In the genomic region with DNA sequence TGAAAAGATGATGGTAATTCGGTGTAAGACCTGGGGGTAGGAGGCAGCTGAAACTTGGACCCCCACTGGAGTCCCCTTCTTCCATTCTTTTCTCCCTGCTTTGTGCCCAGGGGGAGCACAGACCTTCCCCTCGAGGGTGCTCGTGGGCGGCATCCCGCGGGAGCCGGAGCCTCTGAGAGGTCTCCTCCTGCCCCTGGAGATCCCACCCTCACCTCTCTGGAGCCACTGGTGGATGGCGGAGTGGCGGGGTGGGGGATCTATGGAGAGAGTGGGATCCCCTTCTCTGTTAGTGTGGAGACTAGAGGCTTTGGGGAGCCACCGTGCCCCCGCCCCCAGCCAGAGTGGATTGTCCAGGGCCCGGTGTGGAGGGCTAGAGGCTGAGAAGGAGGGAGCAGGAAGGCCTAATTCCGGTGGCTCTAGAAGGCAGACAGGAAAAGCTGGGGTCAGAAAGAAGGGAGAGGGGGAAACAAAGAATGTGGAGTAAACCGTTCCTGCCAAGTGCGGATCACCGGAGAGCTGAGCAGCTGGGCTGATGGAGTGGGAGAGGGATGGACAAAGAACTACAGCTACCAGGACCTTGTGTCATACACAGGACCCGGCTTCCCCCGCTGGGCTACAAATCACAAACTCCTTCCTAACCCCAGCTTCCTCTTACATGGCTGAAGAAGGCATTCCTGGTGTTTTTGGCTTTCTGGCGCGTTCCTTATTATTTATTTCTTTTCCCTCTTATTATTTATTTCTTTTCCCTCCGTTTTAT, we compare ENCODE assay signal across 31 cellular contexts. TPM values are rescaled to one million over a fixed set of nuclear protein-coding genes. Genes with fewer than 3 reads are reported as not detected.
DNase-seq lines count a peak whose midpoint lies in the region; ATAC-seq, FAIRE-seq and TF ChIP-seq lines count a peak whose summit lies in the region.
"Had no signal": no experiment of that assay in that cellular context is flagged by ENCODE, and none has a peak within 500 bp of the region (broad histone marks: within the 10 kb centered on the region; RNA-seq: fewer than 3 reads in every experiment).

No MANE protein-coding gene starts in this region.

- H3K18ac ChIP-seq in H1 (ENCODE audit: extremely low read depth, low read length), result no peak overlapping the region

- intact Hi-C loops in activated naive CD4-positive, alpha-beta T cell treated with anti-CD3 and anti-CD28 coated beads for 36 hours (cut with micrococcal nuclease), result no loop called here
- intact Hi-C loops in naive thymus-derived CD4-positive, alpha-beta T cell (cut with micrococcal nuclease), result no loop called here

- peaks cover 0 to 9% (median 6%) of the 10 kb centered on the region in 4 experiments; a peak in 4 of 7 replicates for H3K4me1 ChIP-seq in H1 (replicated peaks in 1 of 4; ENCODE audit: control insufficient read depth in 3 of 4, insufficient read depth in 4 of 4, low read length in 3 of 4)
- peaks cover 4 to 6% of the 10 kb centered on the region in 2 donors for H3K4me1 ChIP-seq in naive thymus-derived CD4-positive, alpha-beta T cell (ENCODE audit: control insufficient read depth in 2 of 2, insufficient read depth in 2 of 2, low read length in 2 of 2)
- H3K4me1 ChIP-seq: HAP-1, SJSA1 had no signal

- ATAC-seq in naive thymus-derived CD4-positive, alpha-beta T cell, result no peak
- ATAC-seq in stimulated activated naive B cell treated with anti-CD40 and anti-IgM and Interleukin-4, amounts not matched to agents 10 μg/mL and 1 μg/mL and 100 μg/mL, for 72 hours (replicated peaks), result no peak
- ATAC-seq: activated CD4-positive, CD25-positive, alpha-beta regulatory T cell treated with anti-CD3 and anti-CD28 coated beads, Interleukin-2, amount 50 U/mL, for 24 hours; activated naive CD8-positive, alpha-beta T cell treated with anti-CD3 and anti-CD28 coated beads, Interleukin-2, amount 50 U/mL, for 24 hours; K562; naive thymus-derived CD8-positive, alpha-beta T cell; T-cell had no signal

- H3K4me3 Mint-ChIP-seq in activated naive CD4-positive, alpha-beta T cell treated with anti-CD3 and anti-CD28 coated beads for 36 hours, result no peak overlapping the region
- no peak overlapping the region for H3K4me3 Mint-ChIP-seq in naive thymus-derived CD4-positive, alpha-beta T cell
- H3K4me3 Mint-ChIP-seq in stimulated activated naive B cell treated with anti-CD40 and anti-IgM and Interleukin-4, amounts not matched to agents 10 μg/mL and 1 μg/mL and 100 μg/mL, for 72 hours, result no peak overlapping the region
- H3K4me3 Mint-ChIP-seq: activated CD4-positive, alpha-beta memory T cell treated with anti-CD3 and anti-CD28 coated beads for 36 hours; activated naive CD8-positive, alpha-beta T cell treated with anti-CD3 and anti-CD28 coated beads, Interleukin-2, amount 50 U/mL, for 24 hours; naive thymus-derived CD8-positive, alpha-beta T cell; T-cell had no signal

- H3K4ac ChIP-seq in H1 (replicated peaks; ENCODE audit: insufficient read length, low read depth, low read length), result no peak overlapping the region

- H3K14ac ChIP-seq in H1 (ENCODE audit: insufficient read length), result no peak overlapping the region

- TF ChIP-seq POLR2A in H1 (IDR thresholded peaks at IDR 0.05; ENCODE audit: control extremely low read depth in 1 of 2, low read depth in 2 of 2, low read length in 2 of 2), result no peak

- CTCF ChIA-PET in activated naive CD4-positive, alpha-beta T cell treated with anti-CD3 and anti-CD28 coated beads for 36 hours (lab: Charles Lee), result no interaction called here
- CTCF ChIA-PET in H1 (lab: Charles Lee; ENCODE audit: partially characterized antibody), result interaction anchor here (1.1 to 8.9 kb wide), 10 partner anchors 10 to 652 kb away, joined by 3 to 147 read pairs (median 6); no protein-coding TSS in a partner anchor
- CTCF ChIA-PET in naive thymus-derived CD4-positive, alpha-beta T cell (lab: Charles Lee), result interaction anchor here (1.1 kb wide), 1 partner anchor 194 kb away, joined by 3 read pairs; no protein-coding TSS in a partner anchor

- WGBS in H1 (ENCODE audit: extremely low coverage in 1 of 2, insufficient coverage in 1 of 2, insufficient read length in 1 of 2, insufficient replicate concordance in 2 of 2, low coverage in 1 of 2, low lambda C conversion rate in 2 of 2, missing lambda C conversion rate in 1 of 2), 2 experiments, result 84 to 100% methylated on average over 1 to 17 of the region's 21 CpGs

- TF ChIP-seq CTCF in H1 (IDR thresholded peaks at IDR 0.05; ENCODE audit: control extremely low read depth in 1 of 3, insufficient read depth in 1 of 3, low read depth in 1 of 3, low read length in 3 of 3), result no peak

- no peak overlapping the region for H2BK5ac ChIP-seq in H1 (ENCODE audit: low read depth, low read length)

- no peaks in the 10 kb centered on the region for H3K79me1 ChIP-seq in H1 (ENCODE audit: low read depth, low read length)

- H3K23me2 ChIP-seq in H1 (ENCODE audit: low read depth, low read length), result peaks cover 6% of the 10 kb centered on the region; the same call in 1 of the 2 replicates

- H3K4me3 ChIP-seq in H1 (ENCODE audit: extremely low read depth in 1 of 4, insufficient read depth in 2 of 4, low read depth in 3 of 4, low read length in 4 of 4), result peak overlapping the region in 1 of 4 experiments; percentile 18; a peak in 2 of 8 replicates
- no peak overlapping the region for H3K4me3 ChIP-seq in naive thymus-derived CD4-positive, alpha-beta T cell (ENCODE audit: low read length)
- H3K4me3 ChIP-seq: HAP-1, K562, ovary, SJSA1, smooth muscle cell had no signal

- peak overlapping the region; percentile 31 for H3K27ac Mint-ChIP-seq in activated naive CD4-positive, alpha-beta T cell treated with anti-CD3 and anti-CD28 coated beads for 36 hours
- peak overlapping the region in 7 of 9 donors; percentile 4 to 59 (median 55) for H3K27ac Mint-ChIP-seq in naive thymus-derived CD4-positive, alpha-beta T cell
- peak overlapping the region; percentile 69 for H3K27ac Mint-ChIP-seq in stimulated activated naive B cell treated with anti-CD40 and anti-IgM and Interleukin-4, amounts not matched to agents 10 μg/mL and 1 μg/mL and 100 μg/mL, for 72 hours
- H3K27ac Mint-ChIP-seq: activated naive CD8-positive, alpha-beta T cell treated with anti-CD3 and anti-CD28 coated beads, Interleukin-2, amount 50 U/mL, for 24 hours had no signal

- no peak overlapping the region for H2BK120ac ChIP-seq in H1 (replicated peaks; ENCODE audit: low read depth, low read length)

- no peak overlapping the region for H2BK12ac ChIP-seq in H1 (ENCODE audit: low read depth, low read length)

- H4K91ac ChIP-seq in H1 (replicated peaks; ENCODE audit: insufficient read length, low read length), result no peak overlapping the region

- no peak overlapping the region for H4K8ac ChIP-seq in H1 (ENCODE audit: extremely low read depth, insufficient read depth, low read length)

- H3K36me3 Mint-ChIP-seq in activated naive CD4-positive, alpha-beta T cell treated with anti-CD3 and anti-CD28 coated beads for 36 hours (ENCODE audit: low read depth), result no peaks in the 10 kb centered on the region
- H3K36me3 Mint-ChIP-seq in naive thymus-derived CD4-positive, alpha-beta T cell, result peaks cover 0 to 23% (median 6%) of the 10 kb centered on the region in 5 donors
- H3K36me3 Mint-ChIP-seq in stimulated activated naive B cell treated with anti-CD40 and anti-IgM and Interleukin-4, amounts not matched to agents 10 μg/mL and 1 μg/mL and 100 μg/mL, for 72 hours, result peaks cover 11 to 41% of the 10 kb centered on the region in 2 donors
- H3K36me3 Mint-ChIP-seq: activated CD4-positive, alpha-beta memory T cell treated with anti-CD3 and anti-CD28 coated beads for 36 hours had no signal

- peaks cover 6% of the 10 kb centered on the region for H3K4me1 Mint-ChIP-seq in activated naive CD4-positive, alpha-beta T cell treated with anti-CD3 and anti-CD28 coated beads for 36 hours (ENCODE audit: low read depth)
- peaks cover 8 to 22% (median 17%) of the 10 kb centered on the region in 7 donors for H3K4me1 Mint-ChIP-seq in naive thymus-derived CD4-positive, alpha-beta T cell
- H3K4me1 Mint-ChIP-seq in stimulated activated naive B cell treated with anti-CD40 and anti-IgM and Interleukin-4, amounts not matched to agents 10 μg/mL and 1 μg/mL and 100 μg/mL, for 72 hours, result peaks cover 16 to 31% of the 10 kb centered on the region in 2 donors

- H4K20me1 ChIP-seq in H1 (replicated peaks in 1 of 2; ENCODE audit: control insufficient read depth in 1 of 2, insufficient read depth in 2 of 2, low read length in 2 of 2), result no peaks in the 10 kb centered on the region

- DNase-seq in activated naive CD4-positive, alpha-beta T cell treated with anti-CD3 and anti-CD28 coated beads for 36 hours, result no peak
- DNase-seq in activated naive CD4-positive, alpha-beta T cell treated with anti-CD3 and anti-CD28 coated beads, Interleukin-2, amount 50 U/mL, for 16 hours, result no peak
- no peak for DNase-seq in H1 (ENCODE audit: low read depth in 1 of 2, low spot score in 2 of 2)
- DNase-seq in naive thymus-derived CD4-positive, alpha-beta T cell, result no peak
- DNase-seq in stimulated activated naive B cell treated with anti-CD40 and anti-IgM and Interleukin-4, amounts not matched to agents 10 μg/mL and 1 μg/mL and 100 μg/mL, for 72 hours, result no peak
- no peak for DNase-seq in RCC 7860 (ENCODE audit: low spot score)
- no peak for DNase-seq in HK-2 (ENCODE audit: unreplicated experiment)
- no peak for DNase-seq in NCI-H69 (lab: John Stamatoyannopoulos, UW)
- DNase-seq: 8988T; activated CD4-positive, alpha-beta memory T cell treated with anti-CD3 and anti-CD28 coated beads for 36 hours; activated effector memory CD4-positive, alpha-beta T cell treated with Interleukin-2 at 50 U/mL for 16 hours; activated naive CD8-positive, alpha-beta T cell treated with anti-CD3 and anti-CD28 coated beads, Interleukin-2, amount 50 U/mL, for 24 hours; DMS 273 treated with DMSO at 0.1 percent for 48 hours; naive thymus-derived CD8-positive, alpha-beta T cell; NCI-H2081; NCI-H226; NCI-H748 treated with DMSO at 0.1 percent for 48 hours; T-cell had no signal

- FAIRE-seq in H1 (lab: Jason Lieb, UNC) (no peak), RCC 7860 (lab: Jason Lieb, UNC) (no peak)
- FAIRE-seq: frontal cortex, K562 had no signal

- no peak overlapping the region for H3K56ac ChIP-seq in H1 (replicated peaks; ENCODE audit: insufficient read length, low read depth, low read length)

- peak overlapping the region; percentile 38; the same call in 1 of the 2 replicates for H2AFZ ChIP-seq in H1 (ENCODE audit: low read length)

- no peak overlapping the region for H2AK5ac ChIP-seq in H1 (ENCODE audit: low read depth, low read length)

- peak overlapping the region; percentile 46; the same call in 1 of the 2 replicates for H2BK15ac ChIP-seq in H1 (ENCODE audit: low read length)

- H2BK20ac ChIP-seq in H1 (ENCODE audit: low read length), result no peak overlapping the region

- H3K27me3 ChIP-seq in H1 (replicated peaks in 1 of 4; ENCODE audit: control insufficient read depth in 3 of 4, extremely low read depth in 1 of 4, insufficient read depth in 3 of 4, low read length in 3 of 4), result peaks cover 0 to 9% (median 7%) of the 10 kb centered on the region in 4 experiments; a peak in 4 of 7 replicates
- H3K27me3 ChIP-seq in naive thymus-derived CD4-positive, alpha-beta T cell (ENCODE audit: control insufficient read depth in 2 of 2, insufficient read depth in 2 of 2, low read length in 2 of 2), result no peaks in the 10 kb centered on the region
- H3K27me3 ChIP-seq: ovary, SJSA1 had no signal

- POLR2A ChIA-PET in H1 (lab: Charles Lee; ENCODE audit: partially characterized antibody), result interaction anchor here (1.1 kb wide), 1 partner anchor 13 kb away, joined by 3 read pairs; no protein-coding TSS in a partner anchor
- POLR2A ChIA-PET in naive thymus-derived CD4-positive, alpha-beta T cell (lab: Charles Lee), result interaction anchor here (0.6 kb wide), 1 partner anchor 642 kb away, joined by 3 read pairs; no protein-coding TSS in a partner anchor

- H3K23ac ChIP-seq in H1 (ENCODE audit: insufficient read length), result no peak overlapping the region

- no peak overlapping the region for H3K27ac ChIP-seq in H1 (ENCODE audit: low read depth, low read length)
- no peak overlapping the region for H3K27ac ChIP-seq in naive thymus-derived CD4-positive, alpha-beta T cell (ENCODE audit: low read depth, low read length)
- H3K27ac ChIP-seq: SJSA1 had no signal

- TF ChIP-seq RAD21 in H1 (IDR thresholded peaks at IDR 0.05 in 1 of 2, conservative IDR thresholded peaks at IDR 0.05 in 1 of 2; ENCODE audit: low read depth in 2 of 2, low read length in 2 of 2), result no peak

- H3K79me2 ChIP-seq in H1 (ENCODE audit: control insufficient read depth in 1 of 2, insufficient read depth in 2 of 2, low read length in 2 of 2), result no peaks in the 10 kb centered on the region

- H4K5ac ChIP-seq in H1 (ENCODE audit: insufficient read length, low read depth, low read length), result no peak overlapping the region

- no peak for TF ChIP-seq EP300 in H1 (IDR thresholded peaks at IDR 0.05; ENCODE audit: borderline replicate concordance in 1 of 2, low read depth in 2 of 2, low read length in 2 of 2)

- H3K9ac ChIP-seq in H1 (replicated peaks in 1 of 4; ENCODE audit: extremely low read depth in 1 of 4, low read depth in 3 of 4, low read length in 3 of 4), result no peak overlapping the region

- no peaks in the 10 kb centered on the region for H3K9me3 Mint-ChIP-seq in activated naive CD4-positive, alpha-beta T cell treated with anti-CD3 and anti-CD28 coated beads for 36 hours
- no peaks in the 10 kb centered on the region for H3K9me3 Mint-ChIP-seq in naive thymus-derived CD4-positive, alpha-beta T cell
- no peaks in the 10 kb centered on the region for H3K9me3 Mint-ChIP-seq in stimulated activated naive B cell treated with anti-CD40 and anti-IgM and Interleukin-4, amounts not matched to agents 10 μg/mL and 1 μg/mL and 100 μg/mL, for 72 hours
- H3K9me3 Mint-ChIP-seq: activated CD4-positive, alpha-beta memory T cell treated with anti-CD3 and anti-CD28 coated beads for 36 hours; activated naive CD8-positive, alpha-beta T cell treated with anti-CD3 and anti-CD28 coated beads, Interleukin-2, amount 50 U/mL, for 24 hours; naive thymus-derived CD8-positive, alpha-beta T cell; T-cell had no signal

- H3K27me3 Mint-ChIP-seq in activated naive CD4-positive, alpha-beta T cell treated with anti-CD3 and anti-CD28 coated beads for 36 hours (ENCODE audit: low read depth), result no peaks in the 10 kb centered on the region
- no peaks in the 10 kb centered on the region for H3K27me3 Mint-ChIP-seq in naive thymus-derived CD4-positive, alpha-beta T cell
- H3K27me3 Mint-ChIP-seq in stimulated activated naive B cell treated with anti-CD40 and anti-IgM and Interleukin-4, amounts not matched to agents 10 μg/mL and 1 μg/mL and 100 μg/mL, for 72 hours, result no peaks in the 10 kb centered on the region
- H3K27me3 Mint-ChIP-seq: activated CD4-positive, alpha-beta memory T cell treated with anti-CD3 and anti-CD28 coated beads for 36 hours; naive thymus-derived CD8-positive, alpha-beta T cell; T-cell had no signal

- H3K4me2 ChIP-seq in H1 (ENCODE audit: insufficient read depth in 1 of 2, low read depth in 2 of 2, low read length in 2 of 2), result peak overlapping the region in 1 of 2 experiments; percentile 31; a peak in 1 of 4 replicates

- H3K36me3 ChIP-seq in H1 (ENCODE audit: control insufficient read depth in 2 of 4, insufficient read depth in 4 of 4, low read length in 3 of 4), result no peaks in the 10 kb centered on the region
- H3K36me3 ChIP-seq in naive thymus-derived CD4-positive, alpha-beta T cell (ENCODE audit: control insufficient read depth in 2 of 3, insufficient read depth in 3 of 3, low read length in 3 of 3), result peaks cover 0 to 7% (median 0%) of the 10 kb centered on the region in 3 experiments
- H3K36me3 ChIP-seq: HAP-1, ovary, SJSA1 had no signal

- no peaks in the 10 kb centered on the region for H3K9me3 ChIP-seq in H1 (ENCODE audit: insufficient read depth in 2 of 2, low read depth in 1 of 2, low read length in 1 of 2)
- no peaks in the 10 kb centered on the region for H3K9me3 ChIP-seq in naive thymus-derived CD4-positive, alpha-beta T cell (ENCODE audit: control insufficient read depth in 2 of 3, low read length in 3 of 3)
- H3K9me3 ChIP-seq: HAP-1, ovary, SJSA1 had no signal

RNA-seq across cellular contexts. Expression of a gene that starts 41.9 kb away (rescaled TPM):
- not detected for total RNA-seq in activated naive CD4-positive, alpha-beta T cell treated with anti-CD3 and anti-CD28 coated beads for 36 hours
- total RNA-seq in H1 (2021; fragmentation: NEBNext Ultra II Directional; extraction: Animal tissue kit (Norgen Biotek cat#: 25700)), result 0.15 and 0.17 TPM in 2 replicates
- polyA plus RNA-seq in H1 (2011; rRNA removed), result 0.19 and 0.23 TPM in 2 replicates
- polyA plus RNA-seq in H1 (2011; cell fraction: cytosol; rRNA removed), result 0.14 TPM
- 0.14 TPM for polyA plus RNA-seq in H1 (2011; cell fraction: nucleus; rRNA removed)
- polyA plus RNA-seq in H1 (2012, experiment 1 of 2), result 0.17 to 0.64 TPM (median 0.23 TPM) in 4 replicates
- not detected for polyA plus RNA-seq in H1 (2012, experiment 2 of 2)
- polyA plus RNA-seq in H1 (2013, experiment 1 of 2), result 0.12 TPM
- 0.11 TPM for polyA plus RNA-seq in H1 (2013, experiment 2 of 2)
- polyA minus RNA-seq in H1 (2011; rRNA and poly(A)+ RNA removed), result 0.06 and 0.22 TPM in 2 replicates
- not detected for polyA minus RNA-seq in H1 (2011; cell fraction: cytosol; rRNA and poly(A)+ RNA removed)
- 0.10 TPM for polyA minus RNA-seq in H1 (2011; cell fraction: nucleus; rRNA and poly(A)+ RNA removed)
- not detected for total RNA-seq in naive thymus-derived CD4-positive, alpha-beta T cell
- under 1 TPM; 0.12 to 0.22 TPM for polyA plus RNA-seq in naive thymus-derived CD4-positive, alpha-beta T cell
- total RNA-seq: activated CD4-positive, alpha-beta memory T cell treated with anti-CD3 and anti-CD28 coated beads for 36 hours; frontal cortex; HT-29; K562; left lobe of liver; M059J; naive thymus-derived CD8-positive, alpha-beta T cell; RPMI7951; SJSA1; T-cell; temporal lobe; urinary bladder had no signal
- polyA plus RNA-seq: K562; naive thymus-derived CD8-positive, alpha-beta T cell; ovary; smooth muscle cell had no signal
